In the genomic region with DNA sequence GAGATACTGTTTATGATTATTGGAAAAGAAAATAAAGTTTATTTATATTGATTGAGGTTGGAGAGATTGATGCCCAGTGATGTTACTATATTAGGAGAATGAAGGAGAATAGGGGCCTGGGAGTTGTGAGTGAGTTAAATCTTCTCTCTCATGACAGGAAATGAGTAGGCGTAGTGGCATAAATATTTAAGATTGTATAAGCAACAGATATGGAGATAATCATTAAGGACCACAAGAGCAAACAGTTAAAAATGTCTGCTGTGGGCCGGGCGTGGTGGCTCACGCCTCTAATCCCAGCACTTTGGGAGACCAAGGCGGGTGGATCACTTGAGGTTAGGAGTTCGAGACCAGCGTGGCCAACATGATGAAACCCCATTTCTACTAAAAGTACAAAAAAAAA, we compare ENCODE assay signal across 15 cellular contexts.
"Had no signal": no experiment of that assay in that cellular context is flagged by ENCODE, and none has a peak within 500 bp of the region (broad histone marks: within the 10 kb centered on the region; RNA-seq: fewer than 3 reads in every experiment).

No MANE protein-coding gene starts in this region.

- H3K4me2 ChIP-seq: neural progenitor cell had no signal

- H3K27me3 ChIP-seq: esophagus squamous epithelium, neural progenitor cell had no signal

- H3K9me3 ChIP-seq: esophagus squamous epithelium, thoracic aorta had no signal

- DNase-seq: activated CD4-positive, alpha-beta T cell treated with anti-CD3 and anti-CD28 coated beads, Interleukin-2, amount 50 U/mL, for 1 hour; activated CD4-positive, CD25-positive, alpha-beta regulatory T cell; activated CD8-positive, alpha-beta memory T cell treated with anti-CD3 and anti-CD28 coated beads for 24 hours; activated naive CD4-positive, alpha-beta T cell; activated naive CD8-positive, alpha-beta T cell treated with anti-CD3 and anti-CD28 coated beads, Interleukin-2, amount 10 ng/mL, durations not matched to agents 7 days and 5 days; anterior cingulate cortex; esophagus squamous epithelium; head of caudate nucleus; midbrain; stimulated activated CD4-positive, alpha-beta T cell treated with anti-CD3 and anti-CD28 coated beads, Interleukin-1b, Interleukin-23, amount 100 ng/mL, for 48 hours; SW 1271 had no signal

- H3K4me1 ChIP-seq: esophagus squamous epithelium, neural progenitor cell, parathyroid adenoma had no signal

- H3K9ac ChIP-seq: neural progenitor cell, parathyroid adenoma had no signal

- H3K27ac ChIP-seq: esophagus squamous epithelium, neural progenitor cell, parathyroid adenoma, thoracic aorta had no signal

- H2AFZ ChIP-seq: neural progenitor cell, parathyroid adenoma had no signal

- H3K79me2 ChIP-seq: parathyroid adenoma had no signal

- H3K4me3 ChIP-seq: esophagus squamous epithelium, lung, neural progenitor cell, thoracic aorta had no signal

- H3K36me3 ChIP-seq: neural progenitor cell had no signal
